Comparison of ENCODE assay signal across 25 cellular contexts in genomic region chr3:171307988-171308387, GRCh38.
"Had no signal": no experiment of that assay in that cellular context is flagged by ENCODE, and none has a peak within 500 bp of the region (broad histone marks: within the 10 kb centered on the region; RNA-seq: fewer than 3 reads in every experiment).

No MANE protein-coding gene starts in this region.

- DNase-seq: activated B cell treated with CpG ODN at 0.5 μM for 24 hours; activated CD4-positive, alpha-beta T cell treated with anti-CD3 and anti-CD28 coated beads for 1 hour; activated CD4-positive, alpha-beta T cell treated with anti-CD3 and anti-CD28 coated beads, Interleukin-2, amount 10 ng/mL, durations not matched to agents 7 days and 5 days; activated CD8-positive, alpha-beta memory T cell treated with anti-CD3 and anti-CD28 coated beads, Interleukin-2, amount 50 U/mL, for 4 hours; activated CD8-positive, alpha-beta T cell treated with anti-CD3 and anti-CD28 coated beads for 36 hours; activated effector memory CD4-positive, alpha-beta T cell treated with anti-CD3 and anti-CD28 coated beads, Interleukin-2, amount 50 U/mL, for 16 hours; activated naive CD4-positive, alpha-beta T cell treated with Interleukin-2 at 50 U/mL for 16 hours; activated naive CD8-positive, alpha-beta T cell treated with anti-CD3 and anti-CD28 coated beads, Interleukin-2, amount 50 U/mL, for 24 hours; activated T-cell treated with anti-CD3 and anti-CD28 coated beads, Interleukin-2, amount 50 U/mL, for 72 hours; amniotic stem cell; NCI-H1092; NCI-H1417; NCI-H1930; NCI-H2107; NCI-H2171 treated with DMSO at 0.1 percent for 48 hours; NCI-H226; NCI-H510A; NCI-H526 treated with DMSO at 0.1 percent for 48 hours; NCI-H82; SIG-M5; T-helper 17 cell; T-helper 9 cell had no signal

- H3K4me1 Mint-ChIP-seq: activated B cell treated with CpG ODN at 0.5 μM for 24 hours had no signal

- H3K27ac Mint-ChIP-seq: activated B cell treated with CpG ODN at 0.5 μM for 24 hours; activated CD4-positive, alpha-beta T cell treated with anti-CD3 and anti-CD28 coated beads, Interleukin-2, amount 10 ng/mL, durations not matched to agents 7 days and 5 days; activated CD8-positive, alpha-beta T cell treated with anti-CD3 and anti-CD28 coated beads for 36 hours; activated naive CD4-positive, alpha-beta T cell treated with anti-CD3 and anti-CD28 coated beads, Interleukin-2, amount 50 U/mL, for 72 hours; activated naive CD8-positive, alpha-beta T cell treated with anti-CD3 and anti-CD28 coated beads, Interleukin-2, amount 50 U/mL, for 24 hours; activated T-cell treated with anti-CD3 and anti-CD28 coated beads, Interleukin-2, amount 50 U/mL, for 72 hours; T-helper 17 cell had no signal

- ATAC-seq: activated CD8-positive, alpha-beta T cell treated with anti-CD3 and anti-CD28 coated beads for 36 hours; activated naive CD4-positive, alpha-beta T cell treated with anti-CD3 and anti-CD28 coated beads, Interleukin-2, amount 50 U/mL, for 72 hours; activated naive CD8-positive, alpha-beta T cell treated with anti-CD3 and anti-CD28 coated beads, Interleukin-2, amount 50 U/mL, for 24 hours; activated T-cell treated with anti-CD3 and anti-CD28 coated beads, Interleukin-2, amount 50 U/mL, for 72 hours; T-helper 17 cell had no signal

- H3K27me3 Mint-ChIP-seq: activated B cell treated with CpG ODN at 0.5 μM for 24 hours; activated CD4-positive, alpha-beta T cell treated with anti-CD3 and anti-CD28 coated beads, Interleukin-2, amount 10 ng/mL, durations not matched to agents 7 days and 5 days; activated CD8-positive, alpha-beta T cell treated with anti-CD3 and anti-CD28 coated beads for 36 hours; activated naive CD8-positive, alpha-beta T cell treated with anti-CD3 and anti-CD28 coated beads, Interleukin-2, amount 50 U/mL, for 24 hours; central memory CD8-positive, alpha-beta T cell; T-helper 17 cell had no signal

- H3K36me3 ChIP-seq: ascending aorta had no signal

- H3K27me3 ChIP-seq: ascending aorta had no signal

- H3K4me3 Mint-ChIP-seq: activated B cell treated with CpG ODN at 0.5 μM for 24 hours; activated CD4-positive, alpha-beta T cell treated with anti-CD3 and anti-CD28 coated beads, Interleukin-2, amount 10 ng/mL, durations not matched to agents 7 days and 5 days; activated CD8-positive, alpha-beta T cell treated with anti-CD3 and anti-CD28 coated beads for 36 hours; activated naive CD8-positive, alpha-beta T cell treated with anti-CD3 and anti-CD28 coated beads, Interleukin-2, amount 50 U/mL, for 24 hours; activated T-cell treated with anti-CD3 and anti-CD28 coated beads, Interleukin-2, amount 50 U/mL, for 72 hours; central memory CD8-positive, alpha-beta T cell; T-helper 17 cell had no signal

- H3K4me3 ChIP-seq: ascending aorta had no signal

- H3K9me3 Mint-ChIP-seq: activated B cell treated with CpG ODN at 0.5 μM for 24 hours; central memory CD8-positive, alpha-beta T cell had no signal

- H3K9me3 ChIP-seq: ascending aorta had no signal
